In the genomic region with DNA sequence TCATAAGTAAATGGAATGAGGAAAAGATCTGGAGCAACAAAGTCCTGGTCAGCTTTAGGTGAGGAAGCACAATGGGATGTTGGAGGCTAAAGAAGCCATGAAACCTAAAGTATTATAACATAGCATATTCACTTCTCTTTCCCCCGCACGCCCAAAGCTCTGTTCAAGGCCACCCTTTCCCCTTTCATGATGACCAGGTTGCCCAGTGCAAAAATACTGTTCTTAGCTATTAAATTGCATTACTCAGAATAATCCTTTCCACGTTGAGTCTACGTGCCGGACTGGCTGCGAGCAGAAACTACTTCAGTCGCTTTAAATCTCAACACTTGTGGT, we compare ENCODE assay signal across 8 cellular contexts. TPM values are rescaled to one million over a fixed set of nuclear protein-coding genes. Genes with fewer than 3 reads are reported as not detected.
DNase-seq lines count a peak whose midpoint lies in the region; ATAC-seq and TF ChIP-seq lines count a peak whose summit lies in the region.

No MANE protein-coding gene starts in this region.

- peak overlapping the region; percentile 82 for H3K4me3 ChIP-seq in skeletal muscle satellite cell (ENCODE audit: low read length)

- H3K27me3 ChIP-seq in foreskin keratinocyte (no peaks in the 10 kb centered on the region), skeletal muscle satellite cell (ENCODE audit: control insufficient read depth, insufficient read depth, low read length) (no peaks in the 10 kb centered on the region)

- no peak for DNase-seq in T-cell
- no peak for DNase-seq in foreskin keratinocyte
- no peak for DNase-seq in kidney glomerular epithelial cell (lab: John Stamatoyannopoulos, UW)
- DNase-seq in amniotic stem cell (lab: John Stamatoyannopoulos, UW): no peak
- no peak for DNase-seq in omental fat pad (ENCODE audit: low spot score)

- POLR2A ChIA-PET in T-cell (lab: Charles Lee): interaction anchor here (0.5 to 1.9 kb wide), 11 partner anchors 38 to 1449 kb away, joined by 3 to 8 read pairs (median 5); partner anchors contain the start of genes EHD4 (in 1 of the 2) and MGA (in 1 of the 2)

- no peaks in the 10 kb centered on the region for H3K9me3 Mint-ChIP-seq in T-cell

- H3K4me1 ChIP-seq in foreskin keratinocyte (peaks cover 21% of the 10 kb centered on the region), skeletal muscle satellite cell (ENCODE audit: control insufficient read depth, insufficient read depth, low read length) (peaks cover 50% of the 10 kb centered on the region)

- ATAC-seq in GM21528 (IDR thresholded peaks at IDR 0.05; ENCODE audit: low FRiP score, unreplicated experiment) (peak; percentile 2), T-cell (replicated peaks in 1 of 4) (no peak), foreskin keratinocyte (no peak), HG03565 (IDR thresholded peaks at IDR 0.05; ENCODE audit: unreplicated experiment) (no peak), omental fat pad (ENCODE audit: low FRiP score) (no peak)

- H3K4me3 Mint-ChIP-seq in T-cell: peak overlapping the region; percentile 93 to 95 (median 94)

- H3K9ac ChIP-seq in skeletal muscle satellite cell (ENCODE audit: low read depth, low read length): peak overlapping the region; percentile 63

- H3K4me2 ChIP-seq in skeletal muscle satellite cell (ENCODE audit: low read length): peak overlapping the region; percentile 90

- peaks cover 5% of the 10 kb centered on the region for H3K36me3 Mint-ChIP-seq in T-cell

- peaks cover 55 to 59% (median 58%) of the 10 kb centered on the region in 3 donors for H3K4me1 Mint-ChIP-seq in T-cell

- CTCF ChIA-PET in T-cell (lab: Charles Lee): interaction anchor here (0.6 to 4.4 kb wide), 31 partner anchors 10 to 542 kb away, joined by 3 to 113 read pairs (median 5); partner anchors contain the start of genes CHP1 (in 1 of the 2), EHD4 (in 1 of the 2), JMJD7 (in 1 of the 2) and NUSAP1 (in 1 of the 2)

- TF ChIP-seq CTCF in foreskin keratinocyte (conservative IDR thresholded peaks at IDR 0.05) (no peak), omental fat pad (IDR thresholded peaks at IDR 0.05) (no peak)

- no peaks in the 10 kb centered on the region for H3K9me3 ChIP-seq in skeletal muscle satellite cell (replicated peaks; ENCODE audit: low read length)

- H3K27ac Mint-ChIP-seq in T-cell: peak overlapping the region; percentile 93 to 96

- H3K27ac ChIP-seq in foreskin keratinocyte: peak overlapping the region; percentile 25

- H3K36me3 ChIP-seq in skeletal muscle satellite cell (ENCODE audit: insufficient read depth, low read length): no peaks in the 10 kb centered on the region

- no peaks in the 10 kb centered on the region for H3K27me3 Mint-ChIP-seq in T-cell

RNA-seq across cellular contexts. Expression of gene MAPKBP1, which starts 0.6 kb away (rescaled TPM):
- total RNA-seq in T-cell (10 to 100 TPM; 37.0 to 44.8 (median 38.2) TPM), foreskin keratinocyte (59.6 and 61.7 TPM in 2 replicates), omental fat pad (10 to 100 TPM; 13.4 to 24.1 (median 14.4) TPM)
- polyA plus RNA-seq in foreskin keratinocyte: 12.6 and 15.3 TPM in 2 replicates
- total RNA-seq in skeletal muscle satellite cell (2012; rRNA removed): 12.9 and 13.8 TPM in 2 replicates

RNA-seq across cellular contexts. Expression of gene JMJD7, which starts 54.2 kb away (rescaled TPM):
- total RNA-seq in T-cell: 10 to 100 TPM; 35.8 to 72.7 (median 45.3) TPM
- total RNA-seq in foreskin keratinocyte: 15.5 and 19.2 TPM in 2 replicates
- polyA plus RNA-seq in foreskin keratinocyte: 20.5 and 22.9 TPM in 2 replicates
- 1.8 and 10.0 TPM in 2 replicates for total RNA-seq in skeletal muscle satellite cell (2012; rRNA removed)
- 10 to 100 TPM in 1 of 4 donors, 1 to 10 TPM in 3; 3.8 to 11.5 (median 8.5) TPM for total RNA-seq in omental fat pad
